26 cellular contexts compared by ENCODE assay signal in genomic region chr2:65490222-65490621, GRCh38.
"Had no signal": no experiment of that assay in that cellular context is flagged by ENCODE, and none has a peak within 500 bp of the region (broad histone marks: within the 10 kb centered on the region; RNA-seq: fewer than 3 reads in every experiment).

No MANE protein-coding gene starts in this region.

- ATAC-seq: stimulated activated effector memory CD8-positive, alpha-beta T cell treated with anti-CD3 and anti-CD28 coated beads, Interleukin-12 subunit alpha, Interleukin-12 subunit beta, amount 100 ng/mL, for 72 hours; stimulated activated memory B cell treated with anti-CD40 and anti-IgM and Interleukin-4, amounts not matched to agents 10 μg/mL and 1 μg/mL and 100 μg/mL, for 72 hours; stimulated activated naive B cell treated with anti-CD40 and anti-IgM and Interleukin-4, amounts not matched to agents 10 μg/mL and 1 μg/mL and 100 μg/mL, for 72 hours; stimulated activated naive CD8-positive, alpha-beta T cell treated with anti-CD3 and anti-CD28 coated beads, Interleukin-15, amount 100 ng/mL, for 72 hours; stimulated activated naive CD8-positive, alpha-beta T cell treated with anti-CD3 and anti-CD28 coated beads, Interleukin-15, Interleukin-2, amounts not matched to agents 100 U/mL and 50 U/mL, for 24 hours; upper lobe of right lung had no signal

- H3K27ac ChIP-seq: stomach, suprapubic skin, testis, thoracic aorta, thyroid gland, tibial artery, tibial nerve, transverse colon, upper lobe of left lung, upper lobe of right lung, uterus, vagina had no signal

- H3K27me3 ChIP-seq: stomach, suprapubic skin, testis, thyroid gland, tibial artery, tibial nerve, transverse colon, upper lobe of left lung, upper lobe of right lung, uterus, vagina had no signal

- H3K4me1 ChIP-seq: stomach, suprapubic skin, testis, thyroid gland, tibial artery, upper lobe of right lung, uterus, vagina had no signal

- H3K36me3 ChIP-seq: stomach, suprapubic skin, thoracic aorta, thyroid gland, tibial artery, tibial nerve, transverse colon, upper lobe of left lung, upper lobe of right lung, uterus, vagina had no signal

- H3K9me3 ChIP-seq: suprapubic skin, testis, thoracic aorta, thyroid gland, tibial artery, tibial nerve, transverse colon, upper lobe of right lung, uterus, vagina had no signal

- H3K4me3 ChIP-seq: stomach, suprapubic skin, testis, thoracic aorta, thyroid gland, tibial artery, tibial nerve, transverse colon, upper lobe of left lung, upper lobe of right lung, uterus, vagina had no signal

- DNase-seq: stimulated activated CD4-positive, alpha-beta T cell treated with anti-CD3 and anti-CD28 coated beads, Interleukin-2, amount 100 ng/mL, for 48 hours; stimulated activated CD4-positive, alpha-beta T cell treated with anti-CD3 and anti-CD28 coated beads, Interleukin-4, amount 100 ng/mL, for 1 hour; stimulated activated CD4-positive, alpha-beta T cell treated with anti-CD3 and anti-CD28 coated beads, Interleukin-4, amount 100 ng/mL, for 24 hours; stimulated activated CD4-positive, alpha-beta T cell treated with anti-CD3 and anti-CD28 coated beads, Interleukin-4, amount 100 ng/mL, for 4 hours; stimulated activated CD8-positive, alpha-beta memory T cell treated with anti-CD3 and anti-CD28 coated beads, Interleukin-4, amount 100 ng/mL, for 48 hours; stimulated activated naive B cell treated with anti-CD40 and anti-IgM and Interleukin-4, amounts not matched to agents 10 μg/mL and 1 μg/mL and 100 μg/mL, for 72 hours; stimulated activated naive CD4-positive, alpha-beta T cell; stimulated activated naive CD4-positive, alpha-beta T cell treated with Interleukin-2 at 50 U/mL for 16 hours; stimulated activated naive CD8-positive, alpha-beta T cell treated with anti-CD3 and anti-CD28 coated beads, Interleukin-15, amount 100 ng/mL, for 72 hours; stimulated activated naive CD8-positive, alpha-beta T cell treated with anti-CD3 and anti-CD28 coated beads, Interleukin-15, Interleukin-2, amounts not matched to agents 100 U/mL and 50 U/mL, for 24 hours; stomach; substantia nigra; testis; thyroid gland; tibial artery; transverse colon; trophoblast cell; upper lobe of left lung; upper lobe of right lung; uterus had no signal
